In genomic region chr9:80841888-80842287, GRCh38 we compare ENCODE assay signal across 25 cellular contexts.
"Had no signal": no experiment of that assay in that cellular context is flagged by ENCODE, and none has a peak within 500 bp of the region (broad histone marks: within the 10 kb centered on the region; RNA-seq: fewer than 3 reads in every experiment).

No MANE protein-coding gene starts in this region.

- H3K4me1 ChIP-seq: foreskin keratinocyte, left lung had no signal

- H3K36me3 Mint-ChIP-seq: activated CD8-positive, alpha-beta memory T cell treated with anti-CD3 and anti-CD28 coated beads, Interleukin-2, amount 10 ng/mL, durations not matched to agents 7 days and 5 days; activated naive CD4-positive, alpha-beta T cell treated with anti-CD3 and anti-CD28 coated beads, Interleukin-2, amount 50 U/mL, for 24 hours; natural killer cell had no signal

- H3K9me3 Mint-ChIP-seq: activated naive CD4-positive, alpha-beta T cell treated with anti-CD3 and anti-CD28 coated beads, Interleukin-2, amount 50 U/mL, for 24 hours; endodermal cell had no signal

- H3K27ac Mint-ChIP-seq: activated CD4-positive, alpha-beta T cell treated with anti-CD3 and anti-CD28 coated beads for 36 hours; activated CD8-positive, alpha-beta memory T cell treated with anti-CD3 and anti-CD28 coated beads, Interleukin-2, amount 10 ng/mL, durations not matched to agents 7 days and 5 days; activated CD8-positive, alpha-beta T cell treated with anti-CD3 and anti-CD28 coated beads, Interleukin-2, amount 10 ng/mL, durations not matched to agents 7 days and 5 days; activated naive CD4-positive, alpha-beta T cell treated with anti-CD3 and anti-CD28 coated beads, Interleukin-2, amount 50 U/mL, for 24 hours; activated naive CD8-positive, alpha-beta T cell treated with anti-CD3 and anti-CD28 coated beads, Interleukin-2, amount 50 U/mL, for 24 hours; activated T-helper 2 cell treated with anti-CD3 and anti-CD28 coated beads, Interferon-gamma antibody, Interleukin-2, Interleukin-4, amounts not matched to agents 10 μg/mL and 5 μg/mL and 100 μg/mL, durations not matched to agents 14 hours and 24 hours and 36 hours; endodermal cell; natural killer cell; T-helper 2 cell treated with Interferon-gamma antibody and Interleukin-4, amounts not matched to agents 5 μg/mL and 100 μg/mL, for 36 hours; type B pancreatic cell had no signal

- H3K4me1 Mint-ChIP-seq: activated CD4-positive, alpha-beta T cell treated with anti-CD3 and anti-CD28 coated beads for 36 hours; activated CD8-positive, alpha-beta memory T cell treated with anti-CD3 and anti-CD28 coated beads, Interleukin-2, amount 10 ng/mL, durations not matched to agents 7 days and 5 days; activated naive CD4-positive, alpha-beta T cell treated with anti-CD3 and anti-CD28 coated beads, Interleukin-2, amount 50 U/mL, for 24 hours; activated naive CD8-positive, alpha-beta T cell treated with anti-CD3 and anti-CD28 coated beads, Interleukin-2, amount 50 U/mL, for 24 hours; endodermal cell; natural killer cell had no signal

- DNase-seq: activated CD4-positive, alpha-beta T cell treated with anti-CD3 and anti-CD28 coated beads for 36 hours; activated CD4-positive, CD25-positive, alpha-beta regulatory T cell; activated CD8-positive, alpha-beta memory T cell treated with anti-CD3 and anti-CD28 coated beads, Interleukin-2, amount 10 ng/mL, durations not matched to agents 7 days and 5 days; activated CD8-positive, alpha-beta T cell treated with anti-CD3 and anti-CD28 coated beads, Interleukin-2, amount 10 ng/mL, durations not matched to agents 7 days and 5 days; activated naive CD8-positive, alpha-beta T cell treated with anti-CD3 and anti-CD28 coated beads, Interleukin-2, amount 50 U/mL, for 24 hours; activated T-cell treated with anti-CD3 and anti-CD28 coated beads, Interleukin-2, amount 50 U/mL, for 48 hours; amygdala; caudate nucleus; endodermal cell; heart left ventricle; left lung; mesendoderm; natural killer cell; posterior cingulate gyrus; right cardiac atrium; stimulated activated CD4-positive, alpha-beta T cell treated with anti-CD3 and anti-CD28 coated beads, Interleukin-2, amount 100 ng/mL, for 48 hours; stimulated activated naive CD8-positive, alpha-beta T cell treated with anti-CD3 and anti-CD28 coated beads, Interleukin-15, Interleukin-2, amounts not matched to agents 100 U/mL and 50 U/mL, for 24 hours had no signal

- H3K27me3 Mint-ChIP-seq: activated CD4-positive, alpha-beta T cell treated with anti-CD3 and anti-CD28 coated beads for 36 hours; activated CD8-positive, alpha-beta memory T cell treated with anti-CD3 and anti-CD28 coated beads, Interleukin-2, amount 10 ng/mL, durations not matched to agents 7 days and 5 days; activated naive CD4-positive, alpha-beta T cell treated with anti-CD3 and anti-CD28 coated beads, Interleukin-2, amount 50 U/mL, for 24 hours; activated naive CD8-positive, alpha-beta T cell treated with anti-CD3 and anti-CD28 coated beads, Interleukin-2, amount 50 U/mL, for 24 hours; type B pancreatic cell had no signal

- H3K27me3 ChIP-seq: foreskin keratinocyte, heart left ventricle, left lung had no signal

- H3K27ac ChIP-seq: foreskin keratinocyte, thoracic aorta had no signal

- H3K4me3 Mint-ChIP-seq: activated CD4-positive, alpha-beta T cell treated with anti-CD3 and anti-CD28 coated beads for 36 hours; activated CD8-positive, alpha-beta memory T cell treated with anti-CD3 and anti-CD28 coated beads, Interleukin-2, amount 10 ng/mL, durations not matched to agents 7 days and 5 days; activated CD8-positive, alpha-beta T cell treated with anti-CD3 and anti-CD28 coated beads, Interleukin-2, amount 10 ng/mL, durations not matched to agents 7 days and 5 days; activated naive CD4-positive, alpha-beta T cell treated with anti-CD3 and anti-CD28 coated beads, Interleukin-2, amount 50 U/mL, for 24 hours; activated naive CD8-positive, alpha-beta T cell treated with anti-CD3 and anti-CD28 coated beads, Interleukin-2, amount 50 U/mL, for 24 hours; endodermal cell; natural killer cell; T-helper 2 cell treated with Interferon-gamma antibody and Interleukin-4, amounts not matched to agents 5 μg/mL and 100 μg/mL, for 36 hours; type B pancreatic cell had no signal

- H3K9me3 ChIP-seq: thoracic aorta had no signal

- ATAC-seq: activated CD4-positive, alpha-beta T cell treated with anti-CD3 and anti-CD28 coated beads for 36 hours; activated CD8-positive, alpha-beta memory T cell treated with anti-CD3 and anti-CD28 coated beads, Interleukin-2, amount 10 ng/mL, durations not matched to agents 7 days and 5 days; activated CD8-positive, alpha-beta T cell treated with anti-CD3 and anti-CD28 coated beads, Interleukin-2, amount 10 ng/mL, durations not matched to agents 7 days and 5 days; activated naive CD8-positive, alpha-beta T cell treated with anti-CD3 and anti-CD28 coated beads, Interleukin-2, amount 50 U/mL, for 24 hours; esophagus mucosa; heart left ventricle; left lung; natural killer cell; stimulated activated naive CD8-positive, alpha-beta T cell treated with anti-CD3 and anti-CD28 coated beads, Interleukin-15, Interleukin-2, amounts not matched to agents 100 U/mL and 50 U/mL, for 24 hours had no signal

- H3K36me3 ChIP-seq: heart left ventricle, left lung, thoracic aorta had no signal

- H3K4me3 ChIP-seq: heart left ventricle, left lung, lung, thoracic aorta had no signal
